In genomic region chr17:7910281-7910680, GRCh38 we compare ENCODE assay signal across 18 cellular contexts. TPM values are rescaled to one million over a fixed set of nuclear protein-coding genes. Genes with fewer than 3 reads are reported as not detected.
DNase-seq lines count a peak whose midpoint lies in the region; ATAC-seq and TF ChIP-seq lines count a peak whose summit lies in the region.
"Had no signal": no experiment of that assay in that cellular context is flagged by ENCODE, and none has a peak within 500 bp of the region (broad histone marks: within the 10 kb centered on the region; RNA-seq: fewer than 3 reads in every experiment).

No MANE protein-coding gene starts in this region.

- POLR2A ChIA-PET in T-cell (lab: Charles Lee): no interaction called here

- no peak overlapping the region for H3K4me3 Mint-ChIP-seq in activated naive CD8-positive, alpha-beta T cell
- H3K4me3 Mint-ChIP-seq in activated naive CD8-positive, alpha-beta T cell treated with anti-CD3 and anti-CD28 coated beads, Interleukin-2, amount 50 U/mL, for 24 hours: no peak overlapping the region
- H3K4me3 Mint-ChIP-seq in T-cell: no peak overlapping the region
- H3K4me3 Mint-ChIP-seq in endothelial cell (ENCODE audit: unreplicated experiment): peak overlapping the region; percentile 19
- H3K4me3 Mint-ChIP-seq: CD14-positive monocyte had no signal

- no peaks in the 10 kb centered on the region for H3K27me3 Mint-ChIP-seq in activated naive CD8-positive, alpha-beta T cell
- H3K27me3 Mint-ChIP-seq in activated naive CD8-positive, alpha-beta T cell treated with anti-CD3 and anti-CD28 coated beads, Interleukin-2, amount 50 U/mL, for 24 hours: no peaks in the 10 kb centered on the region
- no peaks in the 10 kb centered on the region for H3K27me3 Mint-ChIP-seq in T-cell
- peaks cover 14% of the 10 kb centered on the region for H3K27me3 Mint-ChIP-seq in endothelial cell (ENCODE audit: unreplicated experiment)

- CTCF ChIA-PET in T-cell (lab: Charles Lee): interaction anchor here in 1 of 2 donors (0.8 kb wide), 1 partner anchor 79 kb away, joined by 3 read pairs; no protein-coding TSS in a partner anchor

- DNase-seq in activated naive CD8-positive, alpha-beta T cell treated with anti-CD3 and anti-CD28 coated beads, Interleukin-2, amount 50 U/mL, for 24 hours: no peak
- no peak for DNase-seq in T-cell
- DNase-seq in endothelial cell (ENCODE audit: low spot score): no peak
- DNase-seq: ACHN, COR-L47, GM23248, NCI-H1417, NCI-H187 treated with DMSO at 0.1 percent for 48 hours, NCI-H2227 treated with DMSO at 0.1 percent for 48 hours, NCI-H510A treated with DMSO at 0.1 percent for 48 hours, NCI-H774, OCI-M1, SHP77 had no signal

- H3K9me3 Mint-ChIP-seq in activated naive CD8-positive, alpha-beta T cell (ENCODE audit: low read depth): no peaks in the 10 kb centered on the region
- H3K9me3 Mint-ChIP-seq in activated naive CD8-positive, alpha-beta T cell treated with anti-CD3 and anti-CD28 coated beads, Interleukin-2, amount 50 U/mL, for 24 hours: no peaks in the 10 kb centered on the region
- H3K9me3 Mint-ChIP-seq in T-cell (no peaks in the 10 kb centered on the region), endothelial cell (ENCODE audit: unreplicated experiment) (no peaks in the 10 kb centered on the region)
- H3K9me3 Mint-ChIP-seq: CD14-positive monocyte had no signal

- no peak for TF ChIP-seq CTCF in endothelial cell (IDR thresholded peaks at IDR 0.05; ENCODE audit: unreplicated experiment)

- no peak for ATAC-seq in activated naive CD8-positive, alpha-beta T cell treated with anti-CD3 and anti-CD28 coated beads, Interleukin-2, amount 50 U/mL, for 24 hours
- ATAC-seq in T-cell (replicated peaks in 1 of 4): no peak
- ATAC-seq in GM19397 (IDR thresholded peaks at IDR 0.05; ENCODE audit: unreplicated experiment): no peak
- ATAC-seq in GM19328 (IDR thresholded peaks at IDR 0.05; ENCODE audit: unreplicated experiment): no peak
- no peak for ATAC-seq in GM18519 (IDR thresholded peaks at IDR 0.05; ENCODE audit: low FRiP score, unreplicated experiment)

- peaks cover 15% of the 10 kb centered on the region for H3K4me1 Mint-ChIP-seq in activated naive CD8-positive, alpha-beta T cell (ENCODE audit: low read depth)
- H3K4me1 Mint-ChIP-seq in activated naive CD8-positive, alpha-beta T cell treated with anti-CD3 and anti-CD28 coated beads, Interleukin-2, amount 50 U/mL, for 24 hours: peaks cover 20% of the 10 kb centered on the region
- H3K4me1 Mint-ChIP-seq in T-cell: peaks cover 13 to 24% (median 17%) of the 10 kb centered on the region in 3 donors
- peaks cover 9% of the 10 kb centered on the region for H3K4me1 Mint-ChIP-seq in endothelial cell (ENCODE audit: unreplicated experiment)

- peak overlapping the region; percentile 81 for H3K27ac Mint-ChIP-seq in activated naive CD8-positive, alpha-beta T cell
- no peak overlapping the region for H3K27ac Mint-ChIP-seq in activated naive CD8-positive, alpha-beta T cell treated with anti-CD3 and anti-CD28 coated beads, Interleukin-2, amount 50 U/mL, for 24 hours
- H3K27ac Mint-ChIP-seq in T-cell (peak overlapping the region; percentile 8 to 56), endothelial cell (ENCODE audit: unreplicated experiment) (no peak overlapping the region)

- no peaks in the 10 kb centered on the region for H3K36me3 Mint-ChIP-seq in activated naive CD8-positive, alpha-beta T cell
- H3K36me3 Mint-ChIP-seq in activated naive CD8-positive, alpha-beta T cell treated with anti-CD3 and anti-CD28 coated beads, Interleukin-2, amount 50 U/mL, for 24 hours (ENCODE audit: low read depth): peaks cover 30% of the 10 kb centered on the region
- peaks cover 56% of the 10 kb centered on the region for H3K36me3 Mint-ChIP-seq in T-cell
- H3K36me3 Mint-ChIP-seq in endothelial cell (ENCODE audit: low read depth, unreplicated experiment): peaks cover 45% of the 10 kb centered on the region

RNA-seq across cellular contexts. Expression of gene RNF227, which starts 5.8 kb away (rescaled TPM):
- 1 to 10 TPM; 2.9 to 7.3 (median 5.2) TPM for total RNA-seq in T-cell
- total RNA-seq in endothelial cell (ENCODE audit: unreplicated experiment): 0.77 TPM

RNA-seq across cellular contexts. Expression of gene KCNAB3, which starts 19.4 kb away (rescaled TPM):
- total RNA-seq in T-cell (10 to 100 TPM; 10.0 to 18.1 (median 14.5) TPM), endothelial cell (ENCODE audit: unreplicated experiment) (1.6 TPM)

RNA-seq across cellular contexts. Expression of gene TRAPPC1, which starts 21.5 kb away (rescaled TPM):
- total RNA-seq in T-cell (100 to 1,000 TPM in 3 of 5 donors, 10 to 100 TPM in 2; 95.4 to 138 (median 113) TPM), endothelial cell (ENCODE audit: unreplicated experiment) (171 TPM)

RNA-seq across cellular contexts. Expression of gene CHD3, which starts 21.7 kb away (rescaled TPM):
- total RNA-seq in T-cell (100 to 1,000 TPM; 250 to 331 (median 274) TPM), endothelial cell (ENCODE audit: unreplicated experiment) (133 TPM)

RNA-seq across cellular contexts. Expression of gene CNTROB, which starts 21.7 kb away (rescaled TPM):
- total RNA-seq in T-cell: 10 to 100 TPM; 28.9 to 34.9 (median 32.9) TPM
- 32.6 TPM for total RNA-seq in endothelial cell (ENCODE audit: unreplicated experiment)

Comparison
In these comparisons a context has a peak if more than half of its experiments do, and no peak if none do; other contexts are left out.
1. H3K27ac Mint-ChIP-seq: peak in activated naive CD8-positive, alpha-beta T cell (single experiment) and T-cell (2 of 2); none in activated naive CD8-positive, alpha-beta T cell treated with anti-CD3 and anti-CD28 coated beads, Interleukin-2, amount 50 U/mL, for 24 hours (single experiment) and endothelial cell (single experiment).